1 cellular context compared by ENCODE assay signal in genomic region chr4:64715741-64716140, GRCh38.
TF ChIP-seq lines count a peak whose summit lies in the region.

No MANE protein-coding gene starts in this region.

TF ChIP-seq in H1, 55 proteins besides CTCF, POLR2A, EP300 and RAD21 (continued from another document):
- TF ChIP-seq USF2 (IDR thresholded peaks at IDR 0.05; ENCODE audit: low read length) (no peak), POU5F1 (IDR thresholded peaks at IDR 0.05; ENCODE audit: low read depth, low read length) (no peak), CHD1 (IDR thresholded peaks at IDR 0.05; ENCODE audit: low read depth, low read length) (no peak), CEBPB (IDR thresholded peaks at IDR 0.05; ENCODE audit: low read depth, low read length) (no peak), POLR2AphosphoS5 (IDR thresholded peaks at IDR 0.05; ENCODE audit: low read depth, low read length) (no peak)
- TF ChIP-seq, protein P1, sequence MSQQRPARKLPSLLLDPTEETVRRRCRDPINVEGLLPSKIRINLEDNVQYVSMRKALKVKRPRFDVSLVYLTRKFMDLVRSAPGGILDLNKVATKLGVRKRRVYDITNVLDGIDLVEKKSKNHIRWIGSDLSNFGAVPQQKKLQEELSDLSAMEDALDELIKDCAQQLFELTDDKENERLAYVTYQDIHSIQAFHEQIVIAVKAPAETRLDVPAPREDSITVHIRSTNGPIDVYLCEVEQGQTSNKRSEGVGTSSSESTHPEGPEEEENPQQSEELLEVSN (IDR thresholded peaks at IDR 0.05) = no peak
TF ChIP-seq in H1: peak in this region for 0.
